Comparison of ENCODE assay signal across 16 cellular contexts in genomic region chr1:224177356-224177999, GRCh38. TPM values are rescaled to one million over a fixed set of nuclear protein-coding genes. Genes with fewer than 3 reads are reported as not detected.
DNase-seq lines count a peak whose midpoint lies in the region; ATAC-seq and TF ChIP-seq lines count a peak whose summit lies in the region.
"Had no signal": no experiment of that assay in that cellular context is flagged by ENCODE, and none has a peak within 500 bp of the region (broad histone marks: within the 10 kb centered on the region; RNA-seq: fewer than 3 reads in every experiment).

No MANE protein-coding gene starts in this region.

- TF ChIP-seq CTCF in chondrocyte (IDR thresholded peaks at IDR 0.05): no peak
- TF ChIP-seq CTCF in neural crest cell (conservative IDR thresholded peaks at IDR 0.05): no peak
- no peak for TF ChIP-seq CTCF in type B pancreatic cell (conservative IDR thresholded peaks at IDR 0.05)

- H3K4me1 Mint-ChIP-seq in activated naive CD8-positive, alpha-beta T cell treated with anti-CD3 and anti-CD28 coated beads for 36 hours: peaks cover 19% of the 10 kb centered on the region
- H3K4me1 Mint-ChIP-seq in activated naive CD8-positive, alpha-beta T cell treated with anti-CD3 and anti-CD28 coated beads, Interleukin-2, amount 50 U/mL, for 24 hours: peaks cover 16% of the 10 kb centered on the region
- H3K4me1 Mint-ChIP-seq in chondrocyte (ENCODE audit: low read depth) (peaks cover 10% of the 10 kb centered on the region), neural crest cell (peaks cover 12% of the 10 kb centered on the region), type B pancreatic cell (ENCODE audit: unreplicated experiment) (peaks cover 17% of the 10 kb centered on the region)

- H3K4me3 Mint-ChIP-seq in activated naive CD8-positive, alpha-beta T cell treated with anti-CD3 and anti-CD28 coated beads for 36 hours: peak overlapping the region; percentile 30
- no peak overlapping the region for H3K4me3 Mint-ChIP-seq in activated naive CD8-positive, alpha-beta T cell treated with anti-CD3 and anti-CD28 coated beads, Interleukin-2, amount 50 U/mL, for 24 hours
- H3K4me3 Mint-ChIP-seq in chondrocyte (ENCODE audit: unreplicated experiment) (no peak overlapping the region), neural crest cell (peak overlapping the region; percentile 65), type B pancreatic cell (no peak overlapping the region)
- H3K4me3 Mint-ChIP-seq: CD4-positive, alpha-beta memory T cell had no signal

- ATAC-seq in activated naive CD8-positive, alpha-beta T cell treated with anti-CD3 and anti-CD28 coated beads, Interleukin-2, amount 50 U/mL, for 24 hours: no peak
- ATAC-seq: GM12878 had no signal

- no peak overlapping the region for H3K27ac Mint-ChIP-seq in activated naive CD8-positive, alpha-beta T cell treated with anti-CD3 and anti-CD28 coated beads for 36 hours
- no peak overlapping the region for H3K27ac Mint-ChIP-seq in activated naive CD8-positive, alpha-beta T cell treated with anti-CD3 and anti-CD28 coated beads, Interleukin-2, amount 50 U/mL, for 24 hours
- H3K27ac Mint-ChIP-seq in chondrocyte (ENCODE audit: unreplicated experiment) (peak overlapping the region; percentile 41), neural crest cell (ENCODE audit: unreplicated experiment) (no peak overlapping the region), type B pancreatic cell (peak overlapping the region; percentile 16)

- DNase-seq in activated naive CD8-positive, alpha-beta T cell treated with anti-CD3 and anti-CD28 coated beads for 36 hours: no peak
- DNase-seq in activated naive CD8-positive, alpha-beta T cell treated with anti-CD3 and anti-CD28 coated beads, Interleukin-2, amount 50 U/mL, for 24 hours: no peak
- no peak for DNase-seq in chondrocyte (ENCODE audit: low spot score)
- DNase-seq in neural crest cell (ENCODE audit: low read depth, low spot score): no peak
- DNase-seq in type B pancreatic cell (ENCODE audit: extremely low spot score, unreplicated experiment): no peak
- no peak for DNase-seq in NCI-H2081 (lab: John Stamatoyannopoulos, UW)
- no peak for DNase-seq in hypothalamus (lab: John Stamatoyannopoulos, UW)
- no peak for DNase-seq in SHP77 (lab: John Stamatoyannopoulos, UW)
- DNase-seq: ACHN; C1 segment of cervical spinal cord; CD4-positive, alpha-beta memory T cell; DMS79; GOT3; HCEC 1CT; IMR-90 had no signal

- peaks cover 6% of the 10 kb centered on the region for H3K27me3 Mint-ChIP-seq in activated naive CD8-positive, alpha-beta T cell treated with anti-CD3 and anti-CD28 coated beads for 36 hours
- H3K27me3 Mint-ChIP-seq in activated naive CD8-positive, alpha-beta T cell treated with anti-CD3 and anti-CD28 coated beads, Interleukin-2, amount 50 U/mL, for 24 hours: peaks cover 2% of the 10 kb centered on the region
- H3K27me3 Mint-ChIP-seq in chondrocyte (ENCODE audit: low read depth): no peaks in the 10 kb centered on the region
- H3K27me3 Mint-ChIP-seq in neural crest cell (ENCODE audit: low read depth): peaks cover 8% of the 10 kb centered on the region
- no peaks in the 10 kb centered on the region for H3K27me3 Mint-ChIP-seq in type B pancreatic cell
- H3K27me3 Mint-ChIP-seq: CD4-positive, alpha-beta memory T cell had no signal

- H3K9me3 Mint-ChIP-seq in activated naive CD8-positive, alpha-beta T cell treated with anti-CD3 and anti-CD28 coated beads for 36 hours: no peaks in the 10 kb centered on the region
- H3K9me3 Mint-ChIP-seq in activated naive CD8-positive, alpha-beta T cell treated with anti-CD3 and anti-CD28 coated beads, Interleukin-2, amount 50 U/mL, for 24 hours: no peaks in the 10 kb centered on the region
- H3K9me3 Mint-ChIP-seq in chondrocyte (ENCODE audit: low read depth) (no peaks in the 10 kb centered on the region), neural crest cell (no peaks in the 10 kb centered on the region), type B pancreatic cell (no peaks in the 10 kb centered on the region)

- no peaks in the 10 kb centered on the region for H3K36me3 Mint-ChIP-seq in activated naive CD8-positive, alpha-beta T cell treated with anti-CD3 and anti-CD28 coated beads for 36 hours
- no peaks in the 10 kb centered on the region for H3K36me3 Mint-ChIP-seq in activated naive CD8-positive, alpha-beta T cell treated with anti-CD3 and anti-CD28 coated beads, Interleukin-2, amount 50 U/mL, for 24 hours (ENCODE audit: low read depth)
- H3K36me3 Mint-ChIP-seq in chondrocyte (ENCODE audit: low read depth) (no peaks in the 10 kb centered on the region), neural crest cell (ENCODE audit: low read depth) (no peaks in the 10 kb centered on the region), type B pancreatic cell (no peaks in the 10 kb centered on the region)

RNA-seq across cellular contexts. Expression of gene DEGS1, which starts 5.6 kb away (rescaled TPM):
- 10 to 100 TPM; 40.9 to 41.3 TPM for total RNA-seq in activated naive CD8-positive, alpha-beta T cell treated with anti-CD3 and anti-CD28 coated beads for 36 hours
- total RNA-seq in chondrocyte (129 to 143 TPM (median 139 TPM) in 3 replicates), neural crest cell (40.5 TPM in 2 replicates), type B pancreatic cell (ENCODE audit: low replicate concordance) (51.0 and 51.9 TPM in 2 replicates)

Comparison
In these comparisons a context has a peak if more than half of its experiments do, and no peak if none do; other contexts are left out.
1. H3K4me3 Mint-ChIP-seq: peak in activated naive CD8-positive, alpha-beta T cell treated with anti-CD3 and anti-CD28 coated beads for 36 hours (single experiment) and neural crest cell (single experiment); none in activated naive CD8-positive, alpha-beta T cell treated with anti-CD3 and anti-CD28 coated beads, Interleukin-2, amount 50 U/mL, for 24 hours (single experiment), chondrocyte (single experiment) and type B pancreatic cell (single experiment).
2. H3K27ac Mint-ChIP-seq: peak in chondrocyte (single experiment) and type B pancreatic cell (single experiment); none in activated naive CD8-positive, alpha-beta T cell treated with anti-CD3 and anti-CD28 coated beads for 36 hours (single experiment), activated naive CD8-positive, alpha-beta T cell treated with anti-CD3 and anti-CD28 coated beads, Interleukin-2, amount 50 U/mL, for 24 hours (single experiment) and neural crest cell (single experiment).